19 cellular contexts compared by ENCODE assay signal in the genomic region with DNA sequence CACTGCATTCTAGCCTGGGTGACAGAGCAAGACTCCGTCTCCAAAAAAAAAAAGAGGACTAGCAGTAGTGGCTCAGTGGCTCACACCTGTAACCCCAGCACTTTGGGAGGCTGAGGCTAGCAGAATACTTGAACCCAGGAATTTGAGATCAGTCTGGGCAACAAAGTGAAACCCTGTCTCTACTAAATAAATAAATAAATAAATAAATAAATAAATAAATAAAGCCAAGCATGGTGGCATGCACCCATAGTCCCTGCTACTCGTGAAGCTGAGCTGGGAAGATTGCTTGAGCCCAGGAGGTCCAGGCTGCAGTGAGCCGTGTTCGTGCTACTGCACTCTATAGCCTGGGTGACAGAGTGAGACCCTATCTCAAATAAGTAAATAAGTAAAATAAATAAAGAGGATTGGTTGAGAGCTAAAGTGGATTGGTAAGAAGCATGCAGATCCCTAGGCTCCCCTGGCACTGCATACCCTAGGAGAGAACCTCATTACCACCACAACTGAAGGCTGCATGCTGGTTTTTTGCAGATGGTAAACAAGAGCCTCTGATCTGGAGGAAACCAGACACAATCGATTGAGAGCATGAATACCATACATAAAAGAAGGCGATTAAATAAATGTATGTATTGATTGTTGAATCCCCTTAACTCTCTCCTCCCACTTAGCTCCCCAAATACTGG.
"Had no signal": no experiment of that assay in that cellular context is flagged by ENCODE, and none has a peak within 500 bp of the region (broad histone marks: within the 10 kb centered on the region; RNA-seq: fewer than 3 reads in every experiment).

No MANE protein-coding gene starts in this region.

- H3K27ac Mint-ChIP-seq: naive B cell; nephron progenitor cell; stimulated activated naive B cell treated with anti-CD40 and anti-IgM and Interleukin-4, amounts not matched to agents 10 μg/mL and 1 μg/mL and 100 μg/mL, for 72 hours had no signal

- H3K4me3 Mint-ChIP-seq: naive B cell; nephron progenitor cell; stimulated activated naive B cell treated with anti-CD40 and anti-IgM and Interleukin-4, amounts not matched to agents 10 μg/mL and 1 μg/mL and 100 μg/mL, for 72 hours had no signal

- H3K27ac ChIP-seq: dorsolateral prefrontal cortex, heart left ventricle, neutrophil, right atrium auricular region, sigmoid colon, skin epidermis had no signal

- DNase-seq: cortex of kidney; dorsolateral prefrontal cortex; effector memory CD4-positive, alpha-beta T cell; heart left ventricle; hippocampal formation; left colon; mesendoderm; naive B cell; nephron progenitor cell; posterior cingulate gyrus; sigmoid colon; stimulated activated CD4-positive, alpha-beta T cell treated with anti-CD3 and anti-CD28 coated beads, Interleukin-2, amount 100 ng/mL, for 24 hours; stimulated activated CD4-positive, alpha-beta T cell treated with anti-CD3 and anti-CD28 coated beads, Interleukin-4, amount 100 ng/mL, for 4 hours; stimulated activated naive B cell treated with anti-CD40 and anti-IgM and Interleukin-4, amounts not matched to agents 10 μg/mL and 1 μg/mL and 100 μg/mL, for 72 hours; trophoblast cell had no signal

- ATAC-seq: esophagus mucosa; heart left ventricle; left colon; stimulated activated naive B cell treated with anti-CD40 and anti-IgM and Interleukin-4, amounts not matched to agents 10 μg/mL and 1 μg/mL and 100 μg/mL, for 72 hours had no signal

- H3K9me3 Mint-ChIP-seq: nephron progenitor cell; stimulated activated naive B cell treated with anti-CD40 and anti-IgM and Interleukin-4, amounts not matched to agents 10 μg/mL and 1 μg/mL and 100 μg/mL, for 72 hours had no signal
